In genomic region chr4:68175562-68176155, GRCh38 we compare ENCODE assay signal across 8 cellular contexts. TPM values are rescaled to one million over a fixed set of nuclear protein-coding genes. Genes with fewer than 3 reads are reported as not detected.
DNase-seq lines count a peak whose midpoint lies in the region; ATAC-seq, FAIRE-seq and TF ChIP-seq lines count a peak whose summit lies in the region.

No MANE protein-coding gene starts in this region.

- no peaks in the 10 kb centered on the region for H3K27me3 ChIP-seq in iPS DF 6.9 (ENCODE audit: control insufficient read depth, insufficient read depth, low read length)

- H3K9me3 ChIP-seq in iPS DF 6.9 (ENCODE audit: control insufficient read depth, insufficient read depth, low read length), result no peaks in the 10 kb centered on the region

- peaks cover 7% of the 10 kb centered on the region for H3K27me3 Mint-ChIP-seq in activated CD4-positive, alpha-beta memory T cell treated with anti-CD3 and anti-CD28 coated beads, Interleukin-2, amount 10 ng/mL, durations not matched to agents 7 days and 5 days

- no peaks in the 10 kb centered on the region for H3K36me3 ChIP-seq in iPS DF 6.9 (ENCODE audit: control insufficient read depth, insufficient read depth, low read length)

- peak; percentile 73 for TF ChIP-seq CTCF in D721Med (IDR thresholded peaks at IDR 0.05; ENCODE audit: insufficient read depth, missing control alignments)

- H3K27ac Mint-ChIP-seq in activated CD4-positive, alpha-beta memory T cell treated with anti-CD3 and anti-CD28 coated beads, Interleukin-2, amount 10 ng/mL, durations not matched to agents 7 days and 5 days, result no peak overlapping the region

- H3K4me3 ChIP-seq in iPS DF 6.9 (ENCODE audit: low read length), result no peak overlapping the region

- no peaks in the 10 kb centered on the region for H3K4me1 Mint-ChIP-seq in activated CD4-positive, alpha-beta memory T cell treated with anti-CD3 and anti-CD28 coated beads, Interleukin-2, amount 10 ng/mL, durations not matched to agents 7 days and 5 days

- no peaks in the 10 kb centered on the region for H3K4me1 ChIP-seq in iPS DF 6.9 (ENCODE audit: control insufficient read depth, insufficient read depth, low read length)

- DNase-seq in D721Med (ENCODE audit: insufficient read length, low spot score) (no peak), NCI-H345 (lab: John Stamatoyannopoulos, UW) (peak; percentile 36), iPS DF 6.9 (ENCODE audit: low read depth, low spot score) (peak; percentile 16), GM12891 (ENCODE audit: insufficient read length, low spot score) (no peak)
- DNase-seq in activated CD4-positive, alpha-beta memory T cell treated with anti-CD3 and anti-CD28 coated beads, Interleukin-2, amount 10 ng/mL, durations not matched to agents 7 days and 5 days, result peak; percentile 24
- peak in 2 of 3 donors; percentile 28 to 31 for DNase-seq in stimulated activated CD4-positive, alpha-beta T cell treated with anti-CD3 and anti-CD28 coated beads, TNF-alpha, amount 100 ng/mL, for 48 hours (ENCODE audit: low read depth in 3 of 3)

- peak; percentile 6 for FAIRE-seq in D721Med (lab: Jason Lieb, UNC)
- FAIRE-seq in GM12891 (lab: Jason Lieb, UNC), result no peak

- peak; percentile 87 for ATAC-seq in GM18907 (IDR thresholded peaks at IDR 0.05; ENCODE audit: unreplicated experiment)
- ATAC-seq in HG03378 (IDR thresholded peaks at IDR 0.05; ENCODE audit: unreplicated experiment), result peak; percentile 90

- H3K4me3 Mint-ChIP-seq in activated CD4-positive, alpha-beta memory T cell treated with anti-CD3 and anti-CD28 coated beads, Interleukin-2, amount 10 ng/mL, durations not matched to agents 7 days and 5 days, result no peak overlapping the region

- H3K9me3 Mint-ChIP-seq in activated CD4-positive, alpha-beta memory T cell treated with anti-CD3 and anti-CD28 coated beads, Interleukin-2, amount 10 ng/mL, durations not matched to agents 7 days and 5 days, result no peaks in the 10 kb centered on the region

- H3K27ac ChIP-seq in iPS DF 6.9 (ENCODE audit: low read length), result no peak overlapping the region

- POLR2A ChIA-PET in activated CD4-positive, alpha-beta memory T cell treated with anti-CD3 and anti-CD28 coated beads, Interleukin-2, amount 10 ng/mL, durations not matched to agents 7 days and 5 days (lab: Charles Lee), result no interaction called here

- CTCF ChIA-PET in activated CD4-positive, alpha-beta memory T cell treated with anti-CD3 and anti-CD28 coated beads, Interleukin-2, amount 10 ng/mL, durations not matched to agents 7 days and 5 days (lab: Charles Lee), result interaction anchor here (1.0 to 1.7 kb wide), 2 partner anchors 189 to 429 kb away, joined by 3 to 4 read pairs; no protein-coding TSS in a partner anchor

- no peaks in the 10 kb centered on the region for H3K36me3 Mint-ChIP-seq in activated CD4-positive, alpha-beta memory T cell treated with anti-CD3 and anti-CD28 coated beads, Interleukin-2, amount 10 ng/mL, durations not matched to agents 7 days and 5 days (ENCODE audit: low read depth)

- WGBS in iPS DF 6.9 (ENCODE audit: insufficient coverage, insufficient read length), result no CpG with 5 or more reads among the region's 6 CpGs

- no peak for TF ChIP-seq POLR2A in GM12891 (IDR thresholded peaks at IDR 0.05; ENCODE audit: low read depth, low read length)

TF ChIP-seq in GM12891, 5 proteins besides CTCF, POLR2A, EP300 and RAD21:
- TF ChIP-seq PAX5 (IDR thresholded peaks at IDR 0.05; ENCODE audit: insufficient read depth, low read length, severe bottlenecking) (no peak), SPI1 (IDR thresholded peaks at IDR 0.05; ENCODE audit: low read depth, low read length) (no peak), POU2F2 (IDR thresholded peaks at IDR 0.05; ENCODE audit: low read depth, low read length) (no peak), POLR2AphosphoS5 (IDR thresholded peaks at IDR 0.05; ENCODE audit: low read depth, low read length) (no peak), TAF1 (IDR thresholded peaks at IDR 0.05; ENCODE audit: low read depth, low read length) (no peak)

RNA-seq across cellular contexts. Expression of gene TMPRSS11F, which starts 46.0 kb away (rescaled TPM):
- not detected for total RNA-seq in activated CD4-positive, alpha-beta memory T cell treated with anti-CD3 and anti-CD28 coated beads, Interleukin-2, amount 10 ng/mL, durations not matched to agents 7 days and 5 days
- polyA plus RNA-seq in GM12891 (2012; ENCODE audit: low read depth, missing spikeins), result not detected

Comparison
In these comparisons a context has a peak if more than half of its experiments do, and no peak if none do; other contexts are left out.
1. DNase-seq: peak in NCI-H345 (single experiment), activated CD4-positive, alpha-beta memory T cell treated with anti-CD3 and anti-CD28 coated beads, Interleukin-2, amount 10 ng/mL, durations not matched to agents 7 days and 5 days (single experiment), iPS DF 6.9 (single experiment) and stimulated activated CD4-positive, alpha-beta T cell treated with anti-CD3 and anti-CD28 coated beads, TNF-alpha, amount 100 ng/mL, for 48 hours (2 of 3); none in D721Med (single experiment) and GM12891 (single experiment).